In genomic region chr20:42901689-42902518, GRCh38 we compare ENCODE assay signal across 16 cellular contexts.
DNase-seq lines count a peak whose midpoint lies in the region; ATAC-seq and TF ChIP-seq lines count a peak whose summit lies in the region.
"Had no signal": no experiment of that assay in that cellular context is flagged by ENCODE, and none has a peak within 500 bp of the region (broad histone marks: within the 10 kb centered on the region; RNA-seq: fewer than 3 reads in every experiment).

No MANE protein-coding gene starts in this region.

- no peak for DNase-seq in Right ventricle myocardium inferior (ENCODE audit: missing footprints)
- no peak for DNase-seq in cardiac septum (ENCODE audit: low spot score)
- peak in 2 of 3 donors; percentile 19 to 69 for DNase-seq in right cardiac atrium
- DNase-seq in ovary: peak in 3 of 5 donors; percentile 16 to 39 (median 20)
- peak; percentile 4 to 13 for DNase-seq in thyroid gland
- no peak for DNase-seq in activated CD4-positive, alpha-beta T cell treated with anti-CD3 and anti-CD28 coated beads, Interleukin-2, amount 50 U/mL, for 4 hours
- no peak for DNase-seq in DMS79 treated with DMSO at 0.1 percent for 48 hours (lab: John Stamatoyannopoulos, UW)
- DNase-seq: CD8-positive, alpha-beta memory T cell; MM.1S; NCI-H1105 treated with DMSO at 0.1 percent for 48 hours; NCI-H187; NCI-H446 treated with DMSO at 0.1 percent for 48 hours; NCI-H82 had no signal

- intact Hi-C loops in Right ventricle myocardium inferior (cut with DNase I): no loop called here
- intact Hi-C loops in cardiac septum (cut with DNase I): no loop called here
- intact Hi-C loops in right cardiac atrium (cut with DNase I): no loop called here
- intact Hi-C loops in ovary (cut with DNase I): no loop called here
- intact Hi-C loops in thyroid gland (cut with DNase I): no loop called here

- TF ChIP-seq EP300 in ovary (IDR thresholded peaks at IDR 0.05): no peak

- TF ChIP-seq POLR2A in ovary (IDR thresholded peaks at IDR 0.05) (no peak), thyroid gland (IDR thresholded peaks at IDR 0.05) (no peak)

- 46% methylated on average over 3 of the region's 3 CpGs for WGBS in right cardiac atrium
- WGBS in ovary, 3 donors: 10 to 13% (median 12%) methylated on average over 3 of the region's 3 CpGs
- WGBS in thyroid gland, 2 donors: 60 to 72% methylated on average over 3 of the region's 3 CpGs

- H3K4me3 ChIP-seq in right cardiac atrium (ENCODE audit: low read length) (no peak overlapping the region), ovary (no peak overlapping the region), thyroid gland (replicated peaks in 1 of 3) (no peak overlapping the region)
- H3K4me3 ChIP-seq: BLaER1 had no signal

- H3K27me3 ChIP-seq in right cardiac atrium (ENCODE audit: control insufficient read depth, insufficient read depth) (no peaks in the 10 kb centered on the region), ovary (no peaks in the 10 kb centered on the region), thyroid gland (no peaks in the 10 kb centered on the region)
- H3K27me3 ChIP-seq: BLaER1 had no signal

- no peaks in the 10 kb centered on the region for H3K4me1 ChIP-seq in right cardiac atrium (ENCODE audit: control insufficient read depth, insufficient read depth, low read length)
- no peaks in the 10 kb centered on the region for H3K4me1 ChIP-seq in ovary (ENCODE audit: insufficient read depth)
- H3K4me1 ChIP-seq in thyroid gland: no peaks in the 10 kb centered on the region

- H3K27ac ChIP-seq in right cardiac atrium (ENCODE audit: low read length) (no peak overlapping the region), ovary (no peak overlapping the region), thyroid gland (no peak overlapping the region)
- H3K27ac ChIP-seq: 22Rv1, BLaER1 had no signal

- TF ChIP-seq CTCF in ovary (IDR thresholded peaks at IDR 0.05) (no peak), thyroid gland (IDR thresholded peaks at IDR 0.05) (no peak)

- ATAC-seq in Right ventricle myocardium inferior: peak; percentile 94
- peak; percentile 45 to 62 for ATAC-seq in right cardiac atrium
- ATAC-seq in HG02623 (IDR thresholded peaks at IDR 0.05; ENCODE audit: unreplicated experiment): no peak

- H3K9me3 ChIP-seq in right cardiac atrium (ENCODE audit: control insufficient read depth, low read length) (no peaks in the 10 kb centered on the region), ovary (no peaks in the 10 kb centered on the region), thyroid gland (no peaks in the 10 kb centered on the region)
- H3K9me3 ChIP-seq: BLaER1 had no signal

- H3K36me3 ChIP-seq in ovary (no peaks in the 10 kb centered on the region), thyroid gland (no peaks in the 10 kb centered on the region)
- H3K36me3 ChIP-seq: BLaER1 had no signal

Comparison
In these comparisons a context has a peak if more than half of its experiments do, and no peak if none do; other contexts are left out.
1. DNase-seq: peak in right cardiac atrium (2 of 3), ovary (3 of 5) and thyroid gland (2 of 2); none in Right ventricle myocardium inferior (single experiment), cardiac septum (single experiment), activated CD4-positive, alpha-beta T cell treated with anti-CD3 and anti-CD28 coated beads, Interleukin-2, amount 50 U/mL, for 4 hours (0 of 2) and DMS79 treated with DMSO at 0.1 percent for 48 hours (single experiment).